ENCODE assay signal across 8 cellular contexts in the genomic region with DNA sequence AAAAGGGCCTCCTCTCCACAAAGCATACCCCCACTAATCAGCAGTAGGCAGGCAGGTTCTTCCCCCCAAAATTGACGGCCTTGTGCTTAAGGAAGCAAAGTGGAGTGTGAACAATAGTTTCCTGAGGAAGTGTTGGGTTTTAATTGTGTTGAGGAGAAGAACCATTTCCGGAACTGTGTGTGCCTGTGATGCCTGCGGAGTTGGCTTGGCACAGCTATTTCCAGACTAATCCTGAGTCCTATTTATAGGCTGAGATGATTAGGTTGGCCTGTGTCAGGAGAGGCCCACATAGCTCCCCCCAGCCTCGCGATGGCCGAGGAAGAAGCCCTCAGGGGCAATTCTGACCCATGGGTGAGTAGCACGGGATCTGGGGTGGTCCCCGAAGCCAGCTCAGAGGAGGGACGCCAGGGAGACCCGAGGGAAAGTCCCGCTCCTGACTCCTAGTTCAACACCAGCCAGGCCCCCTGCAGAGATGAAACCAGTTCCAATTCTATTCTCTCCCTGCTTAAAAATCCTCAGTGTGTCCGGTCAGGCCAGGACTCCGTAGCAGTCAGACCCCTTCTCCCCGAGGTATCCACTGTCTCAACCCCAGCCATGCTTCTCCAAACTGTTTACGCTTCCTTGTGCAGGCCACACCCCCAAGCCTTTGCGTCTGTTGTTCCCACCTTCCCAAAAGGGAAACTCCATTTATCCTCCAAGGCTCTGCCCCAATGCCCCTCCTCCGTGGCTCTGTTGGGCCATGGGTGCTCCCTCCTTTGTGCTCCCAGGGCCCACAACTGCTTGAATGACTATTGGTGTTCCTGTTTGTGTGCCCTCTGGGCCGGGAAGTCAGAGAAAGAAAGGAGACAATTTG. TPM values are rescaled to one million over a fixed set of nuclear protein-coding genes. Genes with fewer than 3 reads are reported as not detected.
A peak's percentile ranks its signal among the peaks of the same experiment; 100 is the strongest.
DNase-seq lines count a peak whose midpoint lies in the region; ATAC-seq and TF ChIP-seq lines count a peak whose summit lies in the region.

No MANE protein-coding gene starts in this region.

- H3K36me3 ChIP-seq in SJCRH30, result no peaks in the 10 kb centered on the region

- H3K27me3 ChIP-seq in SJCRH30, result no peaks in the 10 kb centered on the region

- peak; percentile 76 for DNase-seq in GF-D8 (lab: John Stamatoyannopoulos, UW)
- peak; percentile 81 to 82 for DNase-seq in SJCRH30
- peak; percentile 71 for DNase-seq in fibroblast of mammary gland (ENCODE audit: low read depth)
- no peak for DNase-seq in natural killer cell treated with Interleukin-12 subunit alpha and Interleukin-12 subunit beta and Interleukin-15 and Interleukin-18, amount 100 ng/mL, for 72 hours (ENCODE audit: low spot score)
- no peak for DNase-seq in ureter (ENCODE audit: low spot score)
- DNase-seq in stimulated activated naive CD4-positive, alpha-beta T cell (lab: John Stamatoyannopoulos, UW), result no peak
- DNase-seq in NCI-H2107 treated with DMSO at 0.1 percent for 48 hours (lab: John Stamatoyannopoulos, UW; ENCODE audit: unreplicated experiment), result no peak

- no peaks in the 10 kb centered on the region for H3K9me3 Mint-ChIP-seq in natural killer cell treated with Interleukin-12 subunit alpha and Interleukin-12 subunit beta and Interleukin-15 and Interleukin-18, amount 100 ng/mL, for 72 hours

- H3K27ac Mint-ChIP-seq in natural killer cell treated with Interleukin-12 subunit alpha and Interleukin-12 subunit beta and Interleukin-15 and Interleukin-18, amount 100 ng/mL, for 72 hours, result peak overlapping the region; percentile 27 to 57

- no peaks in the 10 kb centered on the region for H3K36me3 Mint-ChIP-seq in natural killer cell treated with Interleukin-12 subunit alpha and Interleukin-12 subunit beta and Interleukin-15 and Interleukin-18, amount 100 ng/mL, for 72 hours

- no peak overlapping the region for H3K4me3 Mint-ChIP-seq in natural killer cell treated with Interleukin-12 subunit alpha and Interleukin-12 subunit beta and Interleukin-15 and Interleukin-18, amount 100 ng/mL, for 72 hours

- no peaks in the 10 kb centered on the region for H3K9me3 ChIP-seq in SJCRH30 (replicated peaks)

- no peak for ATAC-seq in natural killer cell treated with Interleukin-12 subunit alpha and Interleukin-12 subunit beta and Interleukin-15 and Interleukin-18, amount 100 ng/mL, for 72 hours
- no peak for ATAC-seq in GM21619 (IDR thresholded peaks at IDR 0.05; ENCODE audit: unreplicated experiment)

- H3K27ac ChIP-seq in SJCRH30, result peak overlapping the region; percentile 94

- no peaks in the 10 kb centered on the region for H3K27me3 Mint-ChIP-seq in natural killer cell treated with Interleukin-12 subunit alpha and Interleukin-12 subunit beta and Interleukin-15 and Interleukin-18, amount 100 ng/mL, for 72 hours

- peaks cover 4 to 25% of the 10 kb centered on the region in 2 donors for H3K4me1 Mint-ChIP-seq in natural killer cell treated with Interleukin-12 subunit alpha and Interleukin-12 subunit beta and Interleukin-15 and Interleukin-18, amount 100 ng/mL, for 72 hours (ENCODE audit: low read depth in 2 of 2)

- peak overlapping the region; percentile 38 for H3K4me3 ChIP-seq in SJCRH30
- no peak overlapping the region for H3K4me3 ChIP-seq in fibroblast of mammary gland (ENCODE audit: control insufficient read depth, low read depth, low read length)

- peaks cover 43% of the 10 kb centered on the region for H3K4me1 ChIP-seq in SJCRH30

- no peak for TF ChIP-seq CTCF in fibroblast of mammary gland (conservative IDR thresholded peaks at IDR 0.05; ENCODE audit: control insufficient read depth, insufficient read depth, low read depth, low read length)

RNA-seq across cellular contexts. Expression of gene GSN, which starts 18.1 kb away (rescaled TPM):
- total RNA-seq in SJCRH30 (2014; rRNA removed; shearing (Covaris generic)), result 43.4 and 44.1 TPM in 2 replicates
- total RNA-seq in natural killer cell treated with Interleukin-12 subunit alpha and Interleukin-12 subunit beta and Interleukin-15 and Interleukin-18, amount 100 ng/mL, for 72 hours, result 10 to 100 TPM in 1 of 2 donors, 1 to 10 TPM in 1; 9.4 to 40.9 TPM
- total RNA-seq in ureter, result 510 TPM

Comparison
In these comparisons a context has a peak if more than half of its experiments do, and no peak if none do; other contexts are left out.
1. DNase-seq: peak in GF-D8 (single experiment), SJCRH30 (2 of 2) and fibroblast of mammary gland (single experiment); none in natural killer cell treated with Interleukin-12 subunit alpha and Interleukin-12 subunit beta and Interleukin-15 and Interleukin-18, amount 100 ng/mL, for 72 hours (single experiment), ureter (single experiment), stimulated activated naive CD4-positive, alpha-beta T cell (0 of 6) and NCI-H2107 treated with DMSO at 0.1 percent for 48 hours (single experiment).
2. RNA of gene GSN, which starts 18.1 kb away (total RNA-seq): 510 TPM in ureter (single experiment); 43.4 to 44.1 TPM in SJCRH30 and 9.4 to 40.9 TPM in natural killer cell treated with Interleukin-12 subunit alpha and Interleukin-12 subunit beta and Interleukin-15 and Interleukin-18, amount 100 ng/mL, for 72 hours; every median in the first group is over 10 times any median in the second.